ENCODE assay signal across 13 cellular contexts in genomic region chr5:40652441-40653220, GRCh38. TPM values are rescaled to one million over a fixed set of nuclear protein-coding genes. Genes with fewer than 3 reads are reported as not detected.
DNase-seq lines count a peak whose midpoint lies in the region; ATAC-seq and TF ChIP-seq lines count a peak whose summit lies in the region.
"Had no signal": no experiment of that assay in that cellular context is flagged by ENCODE, and none has a peak within 500 bp of the region (broad histone marks: within the 10 kb centered on the region; RNA-seq: fewer than 3 reads in every experiment).

No MANE protein-coding gene starts in this region.

- CTCF ChIA-PET in activated naive CD4-positive, alpha-beta T cell treated with anti-CD3 and anti-CD28 coated beads for 36 hours (lab: Charles Lee), result interaction anchor here (0.6 to 2.2 kb wide), 11 partner anchors 9 to 266 kb away, joined by 3 to 9 read pairs (median 4); no protein-coding TSS in a partner anchor

- H3K9me3 Mint-ChIP-seq in activated naive CD4-positive, alpha-beta T cell treated with anti-CD3 and anti-CD28 coated beads for 36 hours, result no peaks in the 10 kb centered on the region

- WGBS in thymus, result 57% methylated on average over 8 of the region's 8 CpGs

- H3K4me3 Mint-ChIP-seq in activated naive CD4-positive, alpha-beta T cell treated with anti-CD3 and anti-CD28 coated beads for 36 hours, result peak overlapping the region; percentile 44

- H3K36me3 ChIP-seq in RWPE2 (ENCODE audit: low read depth), result no peaks in the 10 kb centered on the region
- no peaks in the 10 kb centered on the region for H3K36me3 ChIP-seq in thymus (ENCODE audit: control insufficient read depth, insufficient read depth)

- H3K36me3 Mint-ChIP-seq in activated naive CD4-positive, alpha-beta T cell treated with anti-CD3 and anti-CD28 coated beads for 36 hours (ENCODE audit: low read depth), result no peaks in the 10 kb centered on the region

- no peaks in the 10 kb centered on the region for H3K27me3 ChIP-seq in RWPE2 (ENCODE audit: insufficient read depth, poor library complexity, severe bottlenecking)
- no peaks in the 10 kb centered on the region for H3K27me3 ChIP-seq in thymus (ENCODE audit: control insufficient read depth, insufficient read depth)

- ATAC-seq in RWPE2 (ENCODE audit: low read depth), result 0 out of 3 replicates have a peak, but pooled peaks have one; percentile 12
- ATAC-seq: K562, SK-N-SH treated with all-trans-retinoic acid at 6 μM for 48 hours had no signal

- H3K4me3 ChIP-seq in RWPE2 (ENCODE audit: severe bottlenecking), result no peak overlapping the region
- H3K4me3 ChIP-seq in thymus (ENCODE audit: low read length), result no peak overlapping the region
- H3K4me3 ChIP-seq: K562 had no signal

- H3K4me1 ChIP-seq in RWPE2 (ENCODE audit: insufficient read depth, poor library complexity, severe bottlenecking) (no peaks in the 10 kb centered on the region), thymus (ENCODE audit: control insufficient read depth, insufficient read depth, low read length) (peaks cover 24% of the 10 kb centered on the region)

- no peaks in the 10 kb centered on the region for H3K27me3 Mint-ChIP-seq in activated naive CD4-positive, alpha-beta T cell treated with anti-CD3 and anti-CD28 coated beads for 36 hours (ENCODE audit: low read depth)

- H3K27ac Mint-ChIP-seq in activated naive CD4-positive, alpha-beta T cell treated with anti-CD3 and anti-CD28 coated beads for 36 hours, result peak overlapping the region; percentile 33

- intact Hi-C loops in activated naive CD4-positive, alpha-beta T cell treated with anti-CD3 and anti-CD28 coated beads for 36 hours (cut with micrococcal nuclease), result no loop called here

- H3K9me3 ChIP-seq in RWPE2 (ENCODE audit: severe bottlenecking) (no peaks in the 10 kb centered on the region), thymus (ENCODE audit: control insufficient read depth) (no peaks in the 10 kb centered on the region)

- no peak overlapping the region for H3K27ac ChIP-seq in RWPE2 (ENCODE audit: poor library complexity, severe bottlenecking)
- peak overlapping the region; percentile 67 for H3K27ac ChIP-seq in thymus (ENCODE audit: low read depth)

- no peak for TF ChIP-seq CTCF in RWPE2 (IDR thresholded peaks at IDR 0.05; ENCODE audit: poor library complexity, severe bottlenecking)

- DNase-seq in activated naive CD4-positive, alpha-beta T cell treated with anti-CD3 and anti-CD28 coated beads for 36 hours, result peak; percentile 39
- no peak for DNase-seq in activated naive CD4-positive, alpha-beta T cell treated with anti-CD3 and anti-CD28 coated beads, Interleukin-2, amount 50 U/mL, for 16 hours
- DNase-seq in RWPE2 (ENCODE audit: low spot score) (no peak), dedifferentiated amniotic fluid mesenchymal stem cell (ENCODE audit: extremely low spot score) (peak; percentile 14), middle frontal gyrus (ENCODE audit: extremely low spot score, low spot score) (no peak), NCI-H2196 (lab: John Stamatoyannopoulos, UW; ENCODE audit: unreplicated experiment) (no peak), HT-29 (ENCODE audit: low spot score) (no peak)
- DNase-seq: aorta; stimulated activated CD4-positive, alpha-beta T cell treated with anti-CD3 and anti-CD28 coated beads, Interleukin-2, amount 100 ng/mL, for 24 hours had no signal

- H3K4me1 Mint-ChIP-seq in activated naive CD4-positive, alpha-beta T cell treated with anti-CD3 and anti-CD28 coated beads for 36 hours (ENCODE audit: low read depth), result peaks cover 58% of the 10 kb centered on the region

RNA-seq across cellular contexts. Expression of gene PTGER4, which starts 27.1 kb away (rescaled TPM):
- total RNA-seq in activated naive CD4-positive, alpha-beta T cell treated with anti-CD3 and anti-CD28 coated beads for 36 hours, result 10 to 100 TPM; 83.8 to 86.3 TPM
- 25.2 TPM for polyA plus RNA-seq in thymus
- total RNA-seq in HT-29 (2014; rRNA removed; shearing (Covaris generic)), result 0.42 and 3.6 TPM in 2 replicates
- total RNA-seq: G401 had no signal
- polyA plus RNA-seq: K562 had no signal

Comparison
In these comparisons a context has a peak if more than half of its experiments do, and no peak if none do; other contexts are left out.
1. DNase-seq: peak in activated naive CD4-positive, alpha-beta T cell treated with anti-CD3 and anti-CD28 coated beads for 36 hours (single experiment) and dedifferentiated amniotic fluid mesenchymal stem cell (single experiment); none in activated naive CD4-positive, alpha-beta T cell treated with anti-CD3 and anti-CD28 coated beads, Interleukin-2, amount 50 U/mL, for 16 hours (single experiment), RWPE2 (single experiment), middle frontal gyrus (single experiment), NCI-H2196 (single experiment) and HT-29 (single experiment).
2. RNA of gene PTGER4, which starts 27.1 kb away (total RNA-seq): 83.8 to 86.3 TPM in activated naive CD4-positive, alpha-beta T cell treated with anti-CD3 and anti-CD28 coated beads for 36 hours; 0.42 to 3.6 TPM in HT-29; every median in the first group is over 10 times any median in the second.